In the genomic region with DNA sequence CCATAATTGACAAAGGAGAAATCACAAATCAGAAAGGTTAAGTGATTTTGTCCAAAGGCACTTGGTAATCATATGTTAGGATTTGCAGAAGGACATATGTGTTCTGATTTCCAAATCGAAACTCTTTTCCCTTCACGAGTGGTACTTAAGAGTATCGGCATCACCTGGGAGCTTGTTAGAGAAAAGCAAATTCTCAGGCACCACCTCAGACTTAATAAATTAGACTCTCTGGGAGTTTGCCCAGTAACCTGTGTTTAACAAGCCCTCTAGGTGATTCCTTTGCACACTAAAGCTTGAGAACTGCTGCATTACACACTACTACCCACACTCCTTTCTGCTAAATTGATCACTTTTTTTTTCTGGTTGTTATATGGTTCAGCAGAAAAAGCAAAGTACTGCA, we compare ENCODE assay signal across 28 cellular contexts.
"Had no signal": no experiment of that assay in that cellular context is flagged by ENCODE, and none has a peak within 500 bp of the region (broad histone marks: within the 10 kb centered on the region; RNA-seq: fewer than 3 reads in every experiment).

No MANE protein-coding gene starts in this region.

- H3K36me3 ChIP-seq: brain microvascular endothelial cell, cardiac muscle cell had no signal

- H3K36me3 Mint-ChIP-seq: activated naive CD4-positive, alpha-beta T cell treated with anti-CD3 and anti-CD28 coated beads, Interleukin-2, amount 10 ng/mL, durations not matched to agents 7 days and 5 days; activated naive CD8-positive, alpha-beta T cell treated with anti-CD3 and anti-CD28 coated beads for 36 hours had no signal

- H3K27me3 ChIP-seq: brain microvascular endothelial cell, cardiac muscle cell had no signal

- H3K27ac ChIP-seq: brain microvascular endothelial cell, cardiac muscle cell, SK-N-MC, VCaP had no signal

- H3K9me3 Mint-ChIP-seq: activated CD4-positive, alpha-beta memory T cell treated with anti-CD3 and anti-CD28 coated beads, Interleukin-2, amount 10 ng/mL, durations not matched to agents 7 days and 5 days; activated CD4-positive, alpha-beta T cell treated with anti-CD3 and anti-CD28 coated beads, Interleukin-2, amount 10 ng/mL, durations not matched to agents 7 days and 5 days; activated naive CD4-positive, alpha-beta T cell treated with anti-CD3 and anti-CD28 coated beads, Interleukin-2, amount 10 ng/mL, durations not matched to agents 7 days and 5 days; activated T-cell treated with anti-CD3 and anti-CD28 coated beads, Interleukin-2, amount 50 U/mL, for 72 hours; activated T-helper 2 cell treated with anti-CD3 and anti-CD28 coated beads, Interferon-gamma antibody, Interleukin-2, Interleukin-4, amounts not matched to agents 10 μg/mL and 5 μg/mL and 100 μg/mL, durations not matched to agents 14 hours and 24 hours and 36 hours had no signal

- ATAC-seq: activated T-cell treated with anti-CD3 and anti-CD28 coated beads, Interleukin-2, amount 50 U/mL, for 72 hours; Panc1; Right ventricle myocardium inferior had no signal

- H3K4me3 ChIP-seq: cardiac muscle cell, SK-N-MC had no signal

- H3K4me3 Mint-ChIP-seq: activated CD4-positive, alpha-beta memory T cell treated with anti-CD3 and anti-CD28 coated beads, Interleukin-2, amount 10 ng/mL, durations not matched to agents 7 days and 5 days; activated CD4-positive, alpha-beta T cell treated with anti-CD3 and anti-CD28 coated beads, Interleukin-2, amount 10 ng/mL, durations not matched to agents 7 days and 5 days; activated naive CD4-positive, alpha-beta T cell treated with anti-CD3 and anti-CD28 coated beads, Interleukin-2, amount 10 ng/mL, durations not matched to agents 7 days and 5 days; activated naive CD8-positive, alpha-beta T cell treated with anti-CD3 and anti-CD28 coated beads for 36 hours; activated T-cell treated with anti-CD3 and anti-CD28 coated beads, Interleukin-2, amount 50 U/mL, for 72 hours had no signal

- H3K27ac Mint-ChIP-seq: activated CD4-positive, alpha-beta memory T cell treated with anti-CD3 and anti-CD28 coated beads, Interleukin-2, amount 10 ng/mL, durations not matched to agents 7 days and 5 days; activated CD4-positive, alpha-beta T cell treated with anti-CD3 and anti-CD28 coated beads, Interleukin-2, amount 10 ng/mL, durations not matched to agents 7 days and 5 days; activated naive CD4-positive, alpha-beta T cell treated with anti-CD3 and anti-CD28 coated beads, Interleukin-2, amount 10 ng/mL, durations not matched to agents 7 days and 5 days; activated naive CD8-positive, alpha-beta T cell treated with anti-CD3 and anti-CD28 coated beads for 36 hours; activated T-cell treated with anti-CD3 and anti-CD28 coated beads, Interleukin-2, amount 50 U/mL, for 72 hours; activated T-helper 2 cell treated with anti-CD3 and anti-CD28 coated beads, Interferon-gamma antibody, Interleukin-2, Interleukin-4, amounts not matched to agents 10 μg/mL and 5 μg/mL and 100 μg/mL, durations not matched to agents 14 hours and 24 hours and 36 hours had no signal

- H3K4me1 Mint-ChIP-seq: activated CD4-positive, alpha-beta memory T cell treated with anti-CD3 and anti-CD28 coated beads, Interleukin-2, amount 10 ng/mL, durations not matched to agents 7 days and 5 days; activated CD4-positive, alpha-beta T cell treated with anti-CD3 and anti-CD28 coated beads, Interleukin-2, amount 10 ng/mL, durations not matched to agents 7 days and 5 days; activated naive CD4-positive, alpha-beta T cell treated with anti-CD3 and anti-CD28 coated beads, Interleukin-2, amount 10 ng/mL, durations not matched to agents 7 days and 5 days; activated naive CD8-positive, alpha-beta T cell treated with anti-CD3 and anti-CD28 coated beads for 36 hours had no signal

- DNase-seq: activated CD4-positive, alpha-beta memory T cell treated with anti-CD3 and anti-CD28 coated beads, Interleukin-2, amount 10 ng/mL, durations not matched to agents 7 days and 5 days; activated CD4-positive, alpha-beta T cell treated with anti-CD3 and anti-CD28 coated beads, Interleukin-2, amount 10 ng/mL, durations not matched to agents 7 days and 5 days; activated CD4-positive, CD25-positive, alpha-beta regulatory T cell; activated gamma-delta T cell treated with Interleukin-2 at 50 U/mL for 16 hours; activated naive CD4-positive, alpha-beta T cell treated with anti-CD3 and anti-CD28 coated beads, Interleukin-2, amount 10 ng/mL, durations not matched to agents 7 days and 5 days; activated naive CD8-positive, alpha-beta T cell treated with anti-CD3 and anti-CD28 coated beads for 36 hours; activated T-cell treated with anti-CD3 and anti-CD28 coated beads, Interleukin-2, amount 50 U/mL, for 72 hours; cerebellar nuclear complex; MM.1S; NCI-H1105; NCI-H1436; NCI-H1694 treated with DMSO at 0.1 percent for 48 hours; NCI-H2029 treated with DMSO at 0.1 percent for 48 hours; NCI-H2171; NCI-H2227 treated with DMSO at 0.1 percent for 48 hours; NCI-H446 treated with DMSO at 0.1 percent for 48 hours; NCI-H526; NCI-H774; NK-92 treated with Interleukin-12 subunit alpha and Interleukin-12 subunit beta, amount 100 ng/mL, for 24 hours; RPMI8226; T-helper 1 cell had no signal
